In the genomic region with DNA sequence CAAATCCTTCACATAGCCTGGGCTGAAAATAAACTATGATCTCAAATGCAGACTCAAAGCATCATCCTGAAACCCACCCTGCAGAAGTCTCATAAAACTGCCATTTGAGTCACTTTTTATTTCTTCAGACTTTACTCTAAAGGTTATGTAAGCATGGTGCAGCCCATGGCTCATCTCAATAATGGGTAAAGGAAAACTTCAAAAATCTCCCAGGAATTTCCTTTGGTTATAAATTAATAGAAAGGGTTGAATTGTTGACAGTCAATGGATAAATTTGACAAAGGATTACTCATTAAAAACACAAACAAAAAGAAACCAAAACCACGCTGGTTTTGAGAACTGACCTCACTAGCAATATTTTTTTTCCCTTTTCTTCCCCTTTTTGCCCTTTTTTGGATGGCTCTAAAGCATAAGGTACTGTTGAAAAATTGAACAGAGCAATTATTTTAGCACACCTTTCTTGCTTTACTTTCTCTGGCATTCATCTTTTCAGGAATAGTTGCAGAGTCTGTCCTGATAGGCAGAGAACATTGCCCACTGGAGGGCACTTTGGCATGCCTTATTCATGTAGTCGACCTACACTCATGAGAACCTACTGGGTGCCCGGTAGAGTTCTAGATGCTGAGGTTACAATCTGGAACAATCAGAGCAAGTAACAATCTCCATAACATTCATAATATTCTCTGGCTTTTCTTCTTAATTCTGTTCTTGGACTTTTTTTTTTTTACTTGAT, we compare ENCODE assay signal across 10 cellular contexts.
DNase-seq lines count a peak whose midpoint lies in the region; ATAC-seq, FAIRE-seq and TF ChIP-seq lines count a peak whose summit lies in the region.
"Had no signal": no experiment of that assay in that cellular context is flagged by ENCODE, and none has a peak within 500 bp of the region (broad histone marks: within the 10 kb centered on the region; RNA-seq: fewer than 3 reads in every experiment).

No MANE protein-coding gene starts in this region.

- no peak overlapping the region for H3K27ac ChIP-seq in adrenal gland

- 51 to 58% (median 56%) methylated on average over 3 of the region's 3 CpGs for WGBS in adrenal gland, 4 donors

- no peak overlapping the region for H3K4me3 ChIP-seq in foreskin fibroblast (ENCODE audit: low read depth in 1 of 2, low read length in 2 of 2)
- no peak overlapping the region for H3K4me3 ChIP-seq in adrenal gland

- FAIRE-seq in GM12891 (lab: Jason Lieb, UNC): no peak

- H3K9me3 ChIP-seq in adrenal gland (replicated peaks in 1 of 3): no peaks in the 10 kb centered on the region

- TF ChIP-seq POLR2A in adrenal gland (IDR thresholded peaks at IDR 0.05) (no peak), GM12891 (IDR thresholded peaks at IDR 0.05; ENCODE audit: low read depth, low read length) (no peak)

- peak; percentile 44 for ATAC-seq in GM21786 (IDR thresholded peaks at IDR 0.05; ENCODE audit: unreplicated experiment)
- ATAC-seq in GM21390 (IDR thresholded peaks at IDR 0.05; ENCODE audit: unreplicated experiment): no peak

- intact Hi-C loops in adrenal gland (cut with DNase I): no loop called here

- no peak for TF ChIP-seq CTCF in foreskin fibroblast (IDR thresholded peaks at IDR 0.05; ENCODE audit: low read depth, low read length)
- no peak for TF ChIP-seq CTCF in adrenal gland (IDR thresholded peaks at IDR 0.05)

- H3K27me3 ChIP-seq in adrenal gland: no peaks in the 10 kb centered on the region

- H3K36me3 ChIP-seq in adrenal gland (replicated peaks in 1 of 2): no peaks in the 10 kb centered on the region

- DNase-seq in EL (peak; percentile 1), LHCN-M2 (ENCODE audit: low read depth) (peak; percentile 9), foreskin fibroblast (peak; percentile 2 to 25), cerebellum (ENCODE audit: low spot score) (no peak), adrenal gland (no peak), GM12891 (ENCODE audit: insufficient read length, low spot score) (no peak)
- DNase-seq: NCI-H187 treated with DMSO at 0.1 percent for 48 hours; stimulated activated CD4-positive, alpha-beta T cell treated with anti-CD3 and anti-CD28 coated beads, Interleukin-4, amount 100 ng/mL, for 4 hours had no signal

- H3K4me1 ChIP-seq in adrenal gland (replicated peaks in 1 of 2): no peaks in the 10 kb centered on the region

TF ChIP-seq in GM12891, 5 proteins besides CTCF, POLR2A, EP300 and RAD21:
- no peak for TF ChIP-seq SPI1 (IDR thresholded peaks at IDR 0.05; ENCODE audit: low read depth, low read length)
- no peak for TF ChIP-seq PAX5 (IDR thresholded peaks at IDR 0.05; ENCODE audit: insufficient read depth, low read length, severe bottlenecking)

Comparison
In these comparisons a context has a peak if more than half of its experiments do, and no peak if none do; other contexts are left out.
1. DNase-seq: peak in EL (single experiment), LHCN-M2 (single experiment) and foreskin fibroblast (2 of 2); none in cerebellum (single experiment), adrenal gland (0 of 7) and GM12891 (single experiment).